8 cellular contexts compared by ENCODE assay signal in genomic region chr4:174365018-174365587, GRCh38.
DNase-seq lines count a peak whose midpoint lies in the region; ATAC-seq and TF ChIP-seq lines count a peak whose summit lies in the region.

No MANE protein-coding gene starts in this region.

- ATAC-seq in stimulated activated naive CD8-positive, alpha-beta T cell treated with anti-CD3 and anti-CD28 coated beads, Interleukin-15, Interleukin-2, amounts not matched to agents 100 U/mL and 50 U/mL, for 24 hours: no peak
- ATAC-seq in stimulated activated naive CD8-positive, alpha-beta T cell treated with anti-CD3 and anti-CD28 coated beads, Interleukin-15, amount 100 ng/mL, for 72 hours: no peak
- ATAC-seq in naive B cell (ENCODE audit: low read depth in 2 of 2) (no peak), GM21528 (IDR thresholded peaks at IDR 0.05; ENCODE audit: low FRiP score, unreplicated experiment) (no peak)

- no peaks in the 10 kb centered on the region for H3K9me3 Mint-ChIP-seq in stimulated activated naive CD8-positive, alpha-beta T cell treated with anti-CD3 and anti-CD28 coated beads, Interleukin-15, amount 100 ng/mL, for 72 hours
- H3K9me3 Mint-ChIP-seq in chondrocyte (ENCODE audit: low read depth) (no peaks in the 10 kb centered on the region), naive B cell (peaks cover 0 to 7% (median 0%) of the 10 kb centered on the region in 7 donors)

- no peaks in the 10 kb centered on the region for H3K4me1 Mint-ChIP-seq in stimulated activated naive CD8-positive, alpha-beta T cell treated with anti-CD3 and anti-CD28 coated beads, Interleukin-15, amount 100 ng/mL, for 72 hours
- H3K4me1 Mint-ChIP-seq in chondrocyte (ENCODE audit: low read depth) (no peaks in the 10 kb centered on the region), naive B cell (no peaks in the 10 kb centered on the region)

- no peaks in the 10 kb centered on the region for H3K27me3 Mint-ChIP-seq in stimulated activated naive CD8-positive, alpha-beta T cell treated with anti-CD3 and anti-CD28 coated beads, Interleukin-15, amount 100 ng/mL, for 72 hours
- H3K27me3 Mint-ChIP-seq in chondrocyte (ENCODE audit: low read depth): peaks cover 39% of the 10 kb centered on the region
- no peaks in the 10 kb centered on the region for H3K27me3 Mint-ChIP-seq in naive B cell

- H3K4me3 Mint-ChIP-seq in stimulated activated naive CD8-positive, alpha-beta T cell treated with anti-CD3 and anti-CD28 coated beads, Interleukin-15, amount 100 ng/mL, for 72 hours: no peak overlapping the region
- H3K4me3 Mint-ChIP-seq in chondrocyte (ENCODE audit: unreplicated experiment) (no peak overlapping the region), naive B cell (no peak overlapping the region)

- peak; percentile 6 for DNase-seq in stimulated activated naive CD8-positive, alpha-beta T cell treated with anti-CD3 and anti-CD28 coated beads, Interleukin-15, Interleukin-2, amounts not matched to agents 100 U/mL and 50 U/mL, for 24 hours
- DNase-seq in stimulated activated naive CD8-positive, alpha-beta T cell treated with anti-CD3 and anti-CD28 coated beads, Interleukin-15, amount 100 ng/mL, for 72 hours: no peak
- peak; percentile 20 for DNase-seq in NCI-H2029 treated with DMSO at 0.1 percent for 48 hours (lab: John Stamatoyannopoulos, UW)
- no peak for DNase-seq in chondrocyte (ENCODE audit: low spot score)
- DNase-seq in naive B cell: peak; percentile 5
- no peak for DNase-seq in islet precursor cell
- DNase-seq in cortex of kidney (lab: John Stamatoyannopoulos, UW): no peak

- H3K36me3 Mint-ChIP-seq in chondrocyte (ENCODE audit: low read depth) (peaks cover 4% of the 10 kb centered on the region), naive B cell (no peaks in the 10 kb centered on the region)

- peak; percentile 91 for TF ChIP-seq CTCF in chondrocyte (IDR thresholded peaks at IDR 0.05)

- no peak overlapping the region for H3K27ac Mint-ChIP-seq in stimulated activated naive CD8-positive, alpha-beta T cell treated with anti-CD3 and anti-CD28 coated beads, Interleukin-15, amount 100 ng/mL, for 72 hours
- no peak overlapping the region for H3K27ac Mint-ChIP-seq in chondrocyte (ENCODE audit: unreplicated experiment)
- H3K27ac Mint-ChIP-seq in naive B cell: no peak overlapping the region

Comparison
In these comparisons a context has a peak if more than half of its experiments do, and no peak if none do; other contexts are left out.
1. DNase-seq: peak in stimulated activated naive CD8-positive, alpha-beta T cell treated with anti-CD3 and anti-CD28 coated beads, Interleukin-15, Interleukin-2, amounts not matched to agents 100 U/mL and 50 U/mL, for 24 hours (single experiment), NCI-H2029 treated with DMSO at 0.1 percent for 48 hours (single experiment) and naive B cell (single experiment); none in stimulated activated naive CD8-positive, alpha-beta T cell treated with anti-CD3 and anti-CD28 coated beads, Interleukin-15, amount 100 ng/mL, for 72 hours (0 of 2), chondrocyte (single experiment), islet precursor cell (single experiment) and cortex of kidney (single experiment).